In the genomic region with DNA sequence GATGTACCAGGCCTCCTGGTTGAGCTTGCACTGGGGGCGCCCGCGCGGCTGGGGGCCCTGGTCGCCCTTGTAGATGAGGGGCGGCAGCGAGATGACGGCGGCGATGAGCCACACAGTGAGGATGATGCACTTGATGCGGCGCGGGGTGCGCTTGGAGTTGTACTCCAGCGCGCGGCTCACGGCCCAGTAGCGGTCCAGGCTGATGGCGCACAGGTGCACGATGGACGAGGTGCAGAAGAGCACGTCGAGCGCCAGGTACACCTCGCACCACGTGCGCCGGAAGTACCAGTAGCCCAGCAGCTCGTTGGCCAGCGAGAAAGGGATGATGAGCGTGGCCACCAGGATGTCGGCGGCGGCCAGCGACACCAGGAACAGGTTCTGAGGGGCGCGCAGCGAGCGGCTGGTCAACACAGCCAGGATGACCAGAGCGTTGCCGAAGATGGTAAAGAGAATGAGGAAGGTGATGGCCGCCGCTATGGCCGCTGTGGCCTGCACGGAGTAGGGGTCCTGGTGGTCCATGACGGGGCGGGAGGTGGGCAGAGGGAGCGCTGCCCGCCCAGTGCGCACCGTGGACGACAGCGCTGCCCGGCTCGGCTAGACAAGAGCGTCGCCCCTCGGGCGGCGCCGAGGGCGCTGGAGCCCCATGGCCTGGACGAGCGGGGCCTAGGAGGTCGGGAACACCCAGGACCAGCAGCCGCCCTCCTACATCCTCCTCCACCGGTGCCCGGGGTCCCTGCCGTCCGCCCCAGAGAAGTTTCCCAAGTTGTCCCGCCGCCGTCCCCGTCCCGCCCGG, we compare ENCODE assay signal across 9 cellular contexts. TPM values are rescaled to one million over a fixed set of nuclear protein-coding genes. Genes with fewer than 3 reads are reported as not detected.
A peak's percentile ranks its signal among the peaks of the same experiment; 100 is the strongest.
DNase-seq lines count a peak whose midpoint lies in the region; ATAC-seq and TF ChIP-seq lines count a peak whose summit lies in the region.
"Had no signal": no experiment of that assay in that cellular context is flagged by ENCODE, and none has a peak within 500 bp of the region (broad histone marks: within the 10 kb centered on the region; RNA-seq: fewer than 3 reads in every experiment).

No MANE protein-coding gene starts in this region.

- TF ChIP-seq EP300 in upper lobe of left lung (IDR thresholded peaks at IDR 0.05) = no peak

- H3K27ac Mint-ChIP-seq in MCF 10A (ENCODE audit: low read depth, unreplicated experiment) = no peak overlapping the region

- H3K36me3 ChIP-seq in mesodermal cell (ENCODE audit: control insufficient read depth, insufficient read depth, low read length) (no peaks in the 10 kb centered on the region), upper lobe of left lung (no peaks in the 10 kb centered on the region)

- ATAC-seq in upper lobe of left lung (ENCODE audit: low FRiP score in 2 of 2) = no peak
- no peak for ATAC-seq in HG02610 (IDR thresholded peaks at IDR 0.05; ENCODE audit: unreplicated experiment)
- ATAC-seq in HG03439 (IDR thresholded peaks at IDR 0.05; ENCODE audit: unreplicated experiment) = no peak

- no peaks in the 10 kb centered on the region for H3K9me3 Mint-ChIP-seq in MCF 10A (ENCODE audit: unreplicated experiment)

- peaks cover 28% of the 10 kb centered on the region for H3K27me3 Mint-ChIP-seq in MCF 10A (ENCODE audit: insufficient read depth, unreplicated experiment)

- peak; percentile 18 for DNase-seq in activated T-cell treated with anti-CD3 and anti-CD28 coated beads, Interleukin-2, amount 50 U/mL, for 1 hour
- DNase-seq in activated T-cell treated with anti-CD3 and anti-CD28 coated beads, Interleukin-2, amount 50 U/mL, for 48 hours = no peak
- DNase-seq in MCF 10A (ENCODE audit: unreplicated experiment) (no peak), upper lobe of left lung (peak in 1 of 2 donors; percentile 83), HUDEP-2 (lab: John Stamatoyannopoulos, UW; ENCODE audit: unreplicated experiment in 76 of 76) (no peak)

- H3K9me3 ChIP-seq in mesodermal cell (ENCODE audit: control insufficient read depth, low read length) (no peaks in the 10 kb centered on the region), upper lobe of left lung (no peaks in the 10 kb centered on the region)

- POLR2A ChIA-PET in MCF 10A (lab: Yijun Ruan, JAX) = interaction anchor here (0.6 kb wide), 1 partner anchor 11 kb away, joined by 6 read pairs; no protein-coding TSS in a partner anchor

- peak overlapping the region; percentile 44 for H3K4me3 ChIP-seq in mesodermal cell (ENCODE audit: extremely low read depth, insufficient read depth, low read length, poor library complexity, severe bottlenecking)
- peak overlapping the region in 3 of 4 donors; percentile 66 to 81 (median 72) for H3K4me3 ChIP-seq in upper lobe of left lung

- TF ChIP-seq POLR2A in upper lobe of left lung (IDR thresholded peaks at IDR 0.05) = no peak

- H3K27ac ChIP-seq in mesodermal cell (ENCODE audit: low read depth, low read length, severe bottlenecking) (no peak overlapping the region), upper lobe of left lung (no peak overlapping the region)

- H3K27me3 ChIP-seq in upper lobe of left lung = peaks cover 0 to 22% (median 9%) of the 10 kb centered on the region in 4 donors

- 77 to 83% methylated on average over 64 to 70 of the region's 77 CpGs for WGBS in mesodermal cell (ENCODE audit: insufficient coverage in 2 of 2), 2 experiments
- WGBS in upper lobe of left lung, 2 donors = 62 to 76% methylated on average over 45 to 50 of the region's 77 CpGs

- TF ChIP-seq CTCF in MCF 10A (IDR thresholded peaks at IDR 0.05; ENCODE audit: unreplicated experiment) (no peak), upper lobe of left lung (IDR thresholded peaks at IDR 0.05) (no peak)

- CTCF ChIA-PET in MCF 10A (lab: Yijun Ruan, JAX) = interaction anchor here (0.7 to 3.2 kb wide), 8 partner anchors 10 to 890 kb away, joined by 3 to 24 read pairs (median 6); no protein-coding TSS in a partner anchor

- no TSS peak for BruUV-seq in MCF 10A (replicated peaks; lab: Mats Ljungman, UMichigan)

- peak overlapping the region; percentile 59 for H3K4me3 Mint-ChIP-seq in MCF 10A (ENCODE audit: unreplicated experiment)

- H3K4me1 ChIP-seq in mesodermal cell (ENCODE audit: control insufficient read depth, insufficient read depth, low read length, poor library complexity, severe bottlenecking) (no peaks in the 10 kb centered on the region), upper lobe of left lung (peaks cover 4 to 17% (median 13%) of the 10 kb centered on the region in 4 donors)

- H3K4me1 Mint-ChIP-seq in MCF 10A (ENCODE audit: insufficient read depth, unreplicated experiment) = no peaks in the 10 kb centered on the region

- H3K36me3 Mint-ChIP-seq in MCF 10A (ENCODE audit: insufficient read depth, unreplicated experiment) = no peaks in the 10 kb centered on the region

- intact Hi-C loops in MCF 10A (cut with micrococcal nuclease) = no loop called here

RNA-seq across cellular contexts. Expression of gene ADRA2B, which starts 0.5 kb away (rescaled TPM):
- total RNA-seq in MCF 10A (2022) = not detected in 2 replicates
- 3.9 TPM for polyA plus RNA-seq in mesodermal cell (2013, experiment 1 of 2)
- polyA plus RNA-seq in mesodermal cell (2013, experiment 2 of 2) = 1.8 TPM
- 1 to 10 TPM in 1 of 6 donors, under 1 TPM in 5; 0.15 to 1.0 (median 0.31) TPM for total RNA-seq in upper lobe of left lung
- total RNA-seq: temporal lobe had no signal

RNA-seq across cellular contexts. Expression of gene ASTL, which starts 22.5 kb away (rescaled TPM):
- not detected in 2 replicates for total RNA-seq in MCF 10A (2022)
- polyA plus RNA-seq in mesodermal cell (2013, experiment 1 of 2) = not detected
- polyA plus RNA-seq in mesodermal cell (2013, experiment 2 of 2) = not detected
- total RNA-seq in upper lobe of left lung = 1 to 10 TPM in 1 of 6 donors, under 1 TPM in 2, not detected in 3; 0.23 to 1.3 (median 0.27) TPM
- total RNA-seq: temporal lobe had no signal

RNA-seq across cellular contexts. Expression of gene DUSP2, which starts 29.4 kb away (rescaled TPM):
- total RNA-seq in MCF 10A (2022) (1.3 and 3.3 TPM in 2 replicates), upper lobe of left lung (10 to 100 TPM in 4 of 6 donors, 1 to 10 TPM in 2; 6.9 to 21.0 (median 12.5) TPM)
- polyA plus RNA-seq in mesodermal cell (2013, experiment 1 of 2) = 2.5 TPM
- polyA plus RNA-seq in mesodermal cell (2013, experiment 2 of 2) = 2.3 TPM
